ENCODE assay signal across 10 cellular contexts in genomic region chr1:201593200-201593828, GRCh38. TPM values are rescaled to one million over a fixed set of nuclear protein-coding genes. Genes with fewer than 3 reads are reported as not detected.
DNase-seq lines count a peak whose midpoint lies in the region; ATAC-seq lines count a peak whose summit lies in the region.
"Had no signal": no experiment of that assay in that cellular context is flagged by ENCODE, and none has a peak within 500 bp of the region (broad histone marks: within the 10 kb centered on the region; RNA-seq: fewer than 3 reads in every experiment).

No MANE protein-coding gene starts in this region.

- peak; percentile 74 to 79 for DNase-seq in NOMO-1 (lab: John Stamatoyannopoulos, UW; ENCODE audit: unreplicated experiment in 2 of 2)
- peak; percentile 45 to 84 for DNase-seq in dermis microvascular lymphatic vessel endothelial cell (ENCODE audit: low read depth in 2 of 2)
- DNase-seq in myocyte (ENCODE audit: low read depth): peak; percentile 57
- DNase-seq in GM19238 (ENCODE audit: insufficient read length, low spot score): no peak
- DNase-seq in NCI-H524 treated with DMSO at 0.1 percent for 48 hours (lab: John Stamatoyannopoulos, UW): no peak
- no peak for DNase-seq in activated T-cell treated with anti-CD3 and anti-CD28 coated beads, Interleukin-2, amount 50 U/mL, for 1 hour
- DNase-seq: anterior cingulate cortex; stimulated activated naive CD8-positive, alpha-beta T cell treated with anti-CD3 and anti-CD28 coated beads, Interleukin-15, amount 100 ng/mL, for 72 hours had no signal

- H3K4me1 ChIP-seq in BLaER1 treated with 17β-estradiol and CSF1 and Interleukin-3, amounts not matched to agents 10 nM and 100 nM: peaks cover 24 to 72% (median 57%) of the 10 kb centered on the region in 10 experiments

- no peak overlapping the region for H3K9ac ChIP-seq in BLaER1 treated with 17β-estradiol and CSF1 and Interleukin-3, amounts not matched to agents 10 nM and 100 nM

- peaks cover 34 to 97% (median 73%) of the 10 kb centered on the region in 11 experiments for H3K36me3 ChIP-seq in BLaER1 treated with 17β-estradiol and CSF1 and Interleukin-3, amounts not matched to agents 10 nM and 100 nM

- peak overlapping the region in 9 of 11 experiments; percentile 6 to 55 (median 40); a peak in 15 of 22 replicates for H3K4me2 ChIP-seq in BLaER1 treated with 17β-estradiol and CSF1 and Interleukin-3, amounts not matched to agents 10 nM and 100 nM

- H3K9me3 ChIP-seq in BLaER1 treated with 17β-estradiol and CSF1 and Interleukin-3, amounts not matched to agents 10 nM and 100 nM (replicated peaks in 1 of 11): no peaks in the 10 kb centered on the region

- ATAC-seq in HG02571 (IDR thresholded peaks at IDR 0.05; ENCODE audit: unreplicated experiment): no peak
- ATAC-seq: stimulated activated naive CD8-positive, alpha-beta T cell treated with anti-CD3 and anti-CD28 coated beads, Interleukin-15, amount 100 ng/mL, for 72 hours had no signal

- no peak overlapping the region for H3K4me3 ChIP-seq in BLaER1 treated with 17β-estradiol and CSF1 and Interleukin-3, amounts not matched to agents 10 nM and 100 nM

- peaks cover 25 to 100% (median 99%) of the 10 kb centered on the region in 11 experiments; a peak in 21 of 22 replicates for H4K20me1 ChIP-seq in BLaER1 treated with 17β-estradiol and CSF1 and Interleukin-3, amounts not matched to agents 10 nM and 100 nM

- H3K27me3 ChIP-seq in BLaER1 treated with 17β-estradiol and CSF1 and Interleukin-3, amounts not matched to agents 10 nM and 100 nM: no peaks in the 10 kb centered on the region

- H3K27ac ChIP-seq in BLaER1 treated with 17β-estradiol and CSF1 and Interleukin-3, amounts not matched to agents 10 nM and 100 nM: peak overlapping the region in 6 of 11 experiments; percentile 2 to 86 (median 28); a peak in 6 of 22 replicates

RNA-seq across cellular contexts. Expression of gene NAV1, which starts 54.4 kb away (rescaled TPM):
- total RNA-seq in dermis microvascular lymphatic vessel endothelial cell (4.4 and 6.3 TPM in 2 replicates), myocyte (30.5 and 43.3 TPM in 2 replicates)
- 55.9 TPM for polyA plus RNA-seq in myocyte (2012)

Comparison
In these comparisons a context has a peak if more than half of its experiments do, and no peak if none do; other contexts are left out.
1. DNase-seq: peak in NOMO-1 (2 of 2), dermis microvascular lymphatic vessel endothelial cell (2 of 2) and myocyte (single experiment); none in GM19238 (single experiment), NCI-H524 treated with DMSO at 0.1 percent for 48 hours (single experiment) and activated T-cell treated with anti-CD3 and anti-CD28 coated beads, Interleukin-2, amount 50 U/mL, for 1 hour (single experiment).